ENCODE assay signal across 1 cellular context in genomic region chr19:36573020-36573947, GRCh38.
TF ChIP-seq lines count a peak whose summit lies in the region.

Gene ZNF529, minus strand, starts transcription at chr19:36573292. Its CDS starts 946 bp downstream, at chr19:36572346.

TF ChIP-seq in HepG2, 621 proteins besides CTCF, POLR2A, EP300 and RAD21 (continued from another document and continues in another):
- no peak for TF ChIP-seq ZNF740 (CRISPR knock-in tag; IDR thresholded peaks at IDR 0.05)
- TF ChIP-seq HDAC6 (IDR thresholded peaks at IDR 0.05; ENCODE audit: low read depth, low read length) = no peak
- peak; percentile 76 for TF ChIP-seq PHF5A (CRISPR knock-in tag; IDR thresholded peaks at IDR 0.05; ENCODE audit: low read depth, unreplicated experiment)
- TF ChIP-seq GMEB2 (CRISPR knock-in tag; IDR thresholded peaks at IDR 0.05; ENCODE audit: low read depth) = no peak
- TF ChIP-seq ZFP82 (CRISPR knock-in tag; IDR thresholded peaks at IDR 0.05; ENCODE audit: borderline replicate concordance) = 0 out of 2 replicates have a peak, but pooled peaks have one; percentile 41
- no peak for TF ChIP-seq ONECUT2 (CRISPR knock-in tag; IDR thresholded peaks at IDR 0.05)
- peak; percentile 73; the same call in 1 of the 2 replicates for TF ChIP-seq SMAD1 (CRISPR knock-in tag; IDR thresholded peaks at IDR 0.05; ENCODE audit: borderline replicate concordance, low read depth)
- no peak for TF ChIP-seq ZNF589 (CRISPR knock-in tag; conservative IDR thresholded peaks at IDR 0.05)
- peak; percentile 61 for TF ChIP-seq ESRRA (CRISPR knock-in tag; IDR thresholded peaks at IDR 0.05; ENCODE audit: low read depth)
- TF ChIP-seq MXD1 (CRISPR knock-in tag; IDR thresholded peaks at IDR 0.05) = peak; percentile 95; the same call in 1 of the 2 replicates
- TF ChIP-seq CREBL2 (CRISPR knock-in tag; IDR thresholded peaks at IDR 0.05; ENCODE audit: borderline replicate concordance) = 0 out of 2 replicates have a peak, but pooled peaks have one; percentile 74
- TF ChIP-seq ZFP36L1 (CRISPR knock-in tag; IDR thresholded peaks at IDR 0.05) = peak; percentile 50; the same call in 1 of the 2 replicates
- no peak for TF ChIP-seq MBNL3 (CRISPR knock-in tag; conservative IDR thresholded peaks at IDR 0.05)
- TF ChIP-seq UBTF (CRISPR knock-in tag; IDR thresholded peaks at IDR 0.05) = peak; percentile 88
- TF ChIP-seq TOE1 (CRISPR knock-in tag; IDR thresholded peaks at IDR 0.05) = peak; percentile 68; the same call in 1 of the 2 replicates
- TF ChIP-seq ZNF562 (CRISPR knock-in tag; IDR thresholded peaks at IDR 0.05; ENCODE audit: borderline replicate concordance) = no peak
- TF ChIP-seq ZNF138 (CRISPR knock-in tag; IDR thresholded peaks at IDR 0.05; ENCODE audit: low read depth) = no peak
- TF ChIP-seq HOXA5 (CRISPR knock-in tag; IDR thresholded peaks at IDR 0.05) = no peak
- no peak for TF ChIP-seq ZNF746 (CRISPR knock-in tag; IDR thresholded peaks at IDR 0.05)
- TF ChIP-seq ZNF747 (CRISPR knock-in tag; IDR thresholded peaks at IDR 0.05; ENCODE audit: borderline replicate concordance) = peak; percentile 77; the same call in 1 of the 2 replicates
- TF ChIP-seq SCMH1 (CRISPR knock-in tag; IDR thresholded peaks at IDR 0.05; ENCODE audit: borderline replicate concordance) = no peak
- TF ChIP-seq JUND (CRISPR knock-in tag; IDR thresholded peaks at IDR 0.05) = peak; percentile 36; the same call in 1 of the 2 replicates
- TF ChIP-seq ZNF569 (CRISPR knock-in tag; IDR thresholded peaks at IDR 0.05; ENCODE audit: borderline replicate concordance) = no peak
- no peak for TF ChIP-seq ZKSCAN1 (IDR thresholded peaks at IDR 0.05; ENCODE audit: low read length)
- TF ChIP-seq E2F1 (CRISPR knock-in tag; IDR thresholded peaks at IDR 0.05) = no peak
- peak; percentile 77 for TF ChIP-seq IKZF4 (CRISPR knock-in tag; IDR thresholded peaks at IDR 0.05; ENCODE audit: borderline replicate concordance, low read depth, not compliant biosample characterization)
- peak; percentile 96 for TF ChIP-seq DMAP1 (CRISPR knock-in tag; IDR thresholded peaks at IDR 0.05)
- TF ChIP-seq MEF2D (CRISPR knock-in tag; IDR thresholded peaks at IDR 0.05) = peak; percentile 62; the same call in 1 of the 2 replicates
- peak; percentile 73; the same call in 1 of the 2 replicates for TF ChIP-seq ZNF431 (CRISPR knock-in tag; IDR thresholded peaks at IDR 0.05; ENCODE audit: borderline replicate concordance, low read depth)
- TF ChIP-seq ZNF501 (CRISPR knock-in tag; IDR thresholded peaks at IDR 0.05) = peak; percentile 89
- TF ChIP-seq NFE2 (CRISPR knock-in tag; IDR thresholded peaks at IDR 0.05) = no peak
- TF ChIP-seq SP5 (CRISPR knock-in tag; IDR thresholded peaks at IDR 0.05; ENCODE audit: borderline replicate concordance, low read depth) = peak; percentile 35; the same call in 1 of the 2 replicates
- peak; percentile 67; the same call in 1 of the 2 replicates for TF ChIP-seq ZNF451 (CRISPR knock-in tag; IDR thresholded peaks at IDR 0.05)
- TF ChIP-seq SUZ12 (IDR thresholded peaks at IDR 0.05; ENCODE audit: low read depth, low read length) = peak; percentile 82
- peak; percentile 66; the same call in 1 of the 2 replicates for TF ChIP-seq AKAP8 (CRISPR knock-in tag; IDR thresholded peaks at IDR 0.05)
- TF ChIP-seq TBP (CRISPR knock-in tag; IDR thresholded peaks at IDR 0.05) = no peak
- peak; percentile 75 for TF ChIP-seq ZNF547 (CRISPR knock-in tag; IDR thresholded peaks at IDR 0.05)
- no peak for TF ChIP-seq ZFP36 (IDR thresholded peaks at IDR 0.05; ENCODE audit: borderline replicate concordance, low read depth, low read length, partially characterized antibody)
- 0 out of 2 replicates have a peak, but pooled peaks have one; percentile 31 for TF ChIP-seq ZNF251 (CRISPR knock-in tag; IDR thresholded peaks at IDR 0.05)
- no peak for TF ChIP-seq NFE2L2 (IDR thresholded peaks at IDR 0.05; ENCODE audit: low read length)
- peak; percentile 60 for TF ChIP-seq ZNF121 (CRISPR knock-in tag; IDR thresholded peaks at IDR 0.05)
- 0 out of 2 replicates have a peak, but pooled peaks have one; percentile 34 for TF ChIP-seq ZZZ3 (CRISPR knock-in tag; IDR thresholded peaks at IDR 0.05; ENCODE audit: borderline replicate concordance)
- peak; percentile 99 for TF ChIP-seq ZNF143 (CRISPR knock-in tag; IDR thresholded peaks at IDR 0.05)
- no peak for TF ChIP-seq RBAK (CRISPR knock-in tag; IDR thresholded peaks at IDR 0.05)
- TF ChIP-seq GABPB1 (CRISPR knock-in tag; IDR thresholded peaks at IDR 0.05) = peak; percentile 99
- 0 out of 2 replicates have a peak, but pooled peaks have one; percentile 61 for TF ChIP-seq DRAP1 (CRISPR knock-in tag; IDR thresholded peaks at IDR 0.05)
- no peak; the same call in 1 of the 2 replicates for TF ChIP-seq ZNF350 (CRISPR knock-in tag; IDR thresholded peaks at IDR 0.05; ENCODE audit: borderline replicate concordance, low read depth)
- peak; percentile 70; the same call in 1 of the 2 replicates for TF ChIP-seq ZNF280D (CRISPR knock-in tag; IDR thresholded peaks at IDR 0.05)
- TF ChIP-seq ZBTB20 (CRISPR knock-in tag; IDR thresholded peaks at IDR 0.05; ENCODE audit: borderline replicate concordance, low read depth) = peak; percentile 59; the same call in 1 of the 2 replicates
- TF ChIP-seq ZNF879 (CRISPR knock-in tag; IDR thresholded peaks at IDR 0.05) = no peak
- TF ChIP-seq IRF9 (CRISPR knock-in tag; IDR thresholded peaks at IDR 0.05; ENCODE audit: borderline replicate concordance) = peak; percentile 69; the same call in 1 of the 2 replicates
- TF ChIP-seq ZNF615 (CRISPR knock-in tag; IDR thresholded peaks at IDR 0.05; ENCODE audit: borderline replicate concordance) = 0 out of 2 replicates have a peak, but pooled peaks have one; percentile 66
- TF ChIP-seq ZNF33B (CRISPR knock-in tag; IDR thresholded peaks at IDR 0.05) = peak; percentile 80
- peak; percentile 43 for TF ChIP-seq DBP (CRISPR knock-in tag; IDR thresholded peaks at IDR 0.05; ENCODE audit: not compliant biosample characterization)
- peak; percentile 49; the same call in 1 of the 2 replicates for TF ChIP-seq SALL2 (CRISPR knock-in tag; IDR thresholded peaks at IDR 0.05)
- no peak for TF ChIP-seq ZSCAN29 (CRISPR knock-in tag; conservative IDR thresholded peaks at IDR 0.05)
- TF ChIP-seq ZKSCAN5 (CRISPR knock-in tag; IDR thresholded peaks at IDR 0.05) = no peak
